In genomic region chr2:139293992-139294548, GRCh38 we compare ENCODE assay signal across 21 cellular contexts.
DNase-seq lines count a peak whose midpoint lies in the region; ATAC-seq, FAIRE-seq and TF ChIP-seq lines count a peak whose summit lies in the region.
"Had no signal": no experiment of that assay in that cellular context is flagged by ENCODE, and none has a peak within 500 bp of the region (broad histone marks: within the 10 kb centered on the region; RNA-seq: fewer than 3 reads in every experiment).

No MANE protein-coding gene starts in this region.

- POLR2A ChIA-PET in SK-N-SH (lab: Yijun Ruan, JAX): no interaction called here
- POLR2A ChIA-PET in HepG2 (lab: Yijun Ruan, JAX): no interaction called here
- POLR2A ChIA-PET in A673 (lab: Charles Lee; ENCODE audit: low non-redundant PET): interaction anchor here (0.7 kb wide), 1 partner anchor 160 kb away, joined by 6 read pairs; no protein-coding TSS in a partner anchor

- no TSS peak for BruUV-seq in HepG2 (replicated peaks; lab: Mats Ljungman, UMichigan)
- BruUV-seq in A673 (replicated peaks; lab: Mats Ljungman, UMichigan): no TSS peak

- H3K9ac ChIP-seq in SK-N-SH (no peak overlapping the region), HepG2 (ENCODE audit: insufficient read depth, low read depth, low read length) (no peak overlapping the region)
- H3K9ac ChIP-seq: GM23248 had no signal

- no peaks in the 10 kb centered on the region for H3K9me2 ChIP-seq in SK-N-SH

- in situ Hi-C loops in HepG2 (cut with HindIII; ENCODE audit: extremely low pct_ligation_motif_present, low pct_unique_long_range_greater_than_20kb): no loop called here

- TF ChIP-seq RAD21 in SK-N-SH (IDR thresholded peaks at IDR 0.05; ENCODE audit: low read length) (no peak), HepG2 (CRISPR knock-in tag; IDR thresholded peaks at IDR 0.05) (no peak)

- H3K27me3 ChIP-seq in SK-N-SH (ENCODE audit: insufficient read depth) (no peaks in the 10 kb centered on the region), HepG2 (ENCODE audit: control insufficient read depth in 1 of 2, insufficient read depth in 2 of 2, low read length in 2 of 2) (no peaks in the 10 kb centered on the region), A673 (replicated peaks; ENCODE audit: insufficient read depth, low read depth, low read length, poor library complexity) (no peaks in the 10 kb centered on the region)
- H3K27me3 ChIP-seq: MG63 had no signal

- no peak overlapping the region for H3K27ac ChIP-seq in SK-N-SH (ENCODE audit: low read depth in 2 of 2, low read length in 1 of 2)
- H3K27ac ChIP-seq in HepG2 (ENCODE audit: extremely low read length, insufficient read depth, low read length): no peak overlapping the region
- H3K27ac ChIP-seq in A673 (ENCODE audit: low read depth, low read length, poor library complexity, severe bottlenecking): no peak overlapping the region
- H3K27ac ChIP-seq: GM23248 had no signal

- peak overlapping the region in 1 of 2 experiments; percentile 2; a peak in 1 of 4 replicates for H3K4me3 ChIP-seq in SK-N-SH (ENCODE audit: low read depth in 2 of 2, low read length in 1 of 2)
- H3K4me3 ChIP-seq in HepG2 (replicated peaks in 1 of 3; ENCODE audit: insufficient read depth in 1 of 3, low read depth in 2 of 3, low read length in 3 of 3): no peak overlapping the region
- H3K4me3 ChIP-seq in A673 (ENCODE audit: low read depth, low read length, poor library complexity, severe bottlenecking): no peak overlapping the region
- H3K4me3 ChIP-seq: GM23248, MG63 had no signal

- H3K4me1 ChIP-seq in SK-N-SH (ENCODE audit: control insufficient read depth in 1 of 2, insufficient read depth in 2 of 2, low read depth in 1 of 2, low read length in 1 of 2): no peaks in the 10 kb centered on the region; a peak in 1 of 4 replicates
- H3K4me1 ChIP-seq in HepG2 (ENCODE audit: insufficient read depth, low read length): no peaks in the 10 kb centered on the region
- no peaks in the 10 kb centered on the region for H3K4me1 ChIP-seq in A673 (ENCODE audit: insufficient read depth, low read length, poor library complexity, severe bottlenecking)

- ATAC-seq in HepG2: peak; percentile 40; the same call in 1 of the 3 replicates
- ATAC-seq in GM18867 (IDR thresholded peaks at IDR 0.05; ENCODE audit: unreplicated experiment): no peak
- ATAC-seq in HG03097 (IDR thresholded peaks at IDR 0.05; ENCODE audit: low FRiP score, unreplicated experiment): no peak

- H3K79me2 ChIP-seq in SK-N-SH (ENCODE audit: insufficient read depth): no peaks in the 10 kb centered on the region
- H3K79me2 ChIP-seq in HepG2 (ENCODE audit: insufficient read depth, low read length): no peaks in the 10 kb centered on the region

- no peaks in the 10 kb centered on the region for H3F3A ChIP-seq in SK-N-SH (replicated peaks; ENCODE audit: insufficient read depth)

- TF ChIP-seq POLR2A in HepG2 (IDR thresholded peaks at IDR 0.05; ENCODE audit: insufficient read depth in 1 of 2, low read depth in 2 of 2, low read length in 2 of 2): no peak

- H2AFZ ChIP-seq in SK-N-SH (ENCODE audit: low read depth) (no peak overlapping the region), HepG2 (ENCODE audit: low read length) (no peak overlapping the region)
- H2AFZ ChIP-seq: GM23248 had no signal

- no peak for TF ChIP-seq CTCF in SK-N-SH (IDR thresholded peaks at IDR 0.05)
- no peak for TF ChIP-seq CTCF in HepG2 (CRISPR knock-in tag; IDR thresholded peaks at IDR 0.05)
- no peak for TF ChIP-seq CTCF in A673 (conservative IDR thresholded peaks at IDR 0.05; ENCODE audit: low read depth, low read length)

- CTCF ChIA-PET in SK-N-SH (lab: Yijun Ruan, JAX) (interaction anchor here (1.1 to 1.3 kb wide), 2 partner anchors 12 to 169 kb away, joined by 3 read pairs; no protein-coding TSS in a partner anchor), HepG2 (lab: Yijun Ruan, JAX; ENCODE audit: low intra/inter-chr PET ratio, low total read pairs) (no interaction called here), A673 (lab: Charles Lee) (no interaction called here)

- peak overlapping the region; percentile 18; the same call in 1 of the 2 replicates for H3K4me2 ChIP-seq in SK-N-SH
- no peak overlapping the region for H3K4me2 ChIP-seq in HepG2 (ENCODE audit: low read depth, low read length)

- FAIRE-seq in HepG2 (lab: Jason Lieb, UNC): no peak
- FAIRE-seq: GM12892, GM18507 had no signal

- TF ChIP-seq EP300 in SK-N-SH (IDR thresholded peaks at IDR 0.05; ENCODE audit: borderline replicate concordance in 1 of 2, low read depth in 1 of 2, low read length in 1 of 2) (no peak), HepG2 (IDR thresholded peaks at IDR 0.05; ENCODE audit: low read depth in 2 of 2, low read length in 2 of 2) (no peak), HepG2 (CRISPR knock-in tag; IDR thresholded peaks at IDR 0.05; ENCODE audit: borderline replicate concordance) (no peak)

- intact Hi-C loops in HepG2 (cut with micrococcal nuclease; ENCODE audit: unreplicated experiment): no loop called here
- intact Hi-C loops in A673 (cut with micrococcal nuclease; ENCODE audit: unreplicated experiment): no loop called here

- H3K9me3 ChIP-seq in SK-N-SH (no peaks in the 10 kb centered on the region), HepG2 (ENCODE audit: low read length) (no peaks in the 10 kb centered on the region), A673 (ENCODE audit: low read depth, low read length, poor library complexity, severe bottlenecking) (no peaks in the 10 kb centered on the region)
- H3K9me3 ChIP-seq: MG63 had no signal

- DNase-seq in ELR (ENCODE audit: low read depth) (peak; percentile 0), HT1080 (ENCODE audit: low read depth) (peak; percentile 52), SK-N-SH (no peak), HepG2 (ENCODE audit: low spot score) (no peak), KG1 (lab: John Stamatoyannopoulos, UW) (no peak), A673 (ENCODE audit: low spot score) (no peak)
- DNase-seq: CD4-positive, CD25-positive, alpha-beta regulatory T cell; COR-L47; GM23248; MG63; NCI-H1092; NCI-H146; NCI-H2081; NCI-H446 treated with DMSO at 0.1 percent for 48 hours; NK-92 treated with Interleukin-12 subunit alpha and Interleukin-12 subunit beta, amount 100 ng/mL, for 24 hours; RPMI8226; SHP77 treated with DMSO at 0.1 percent for 48 hours had no signal

- 31% methylated on average over 6 of the region's 6 CpGs for WGBS in SK-N-SH (ENCODE audit: low lambda C conversion rate)
- WGBS in HepG2 (ENCODE audit: low lambda C conversion rate): 8% methylated on average over 6 of the region's 6 CpGs

- no peaks in the 10 kb centered on the region for H4K20me1 ChIP-seq in SK-N-SH (ENCODE audit: insufficient read depth)
- H4K20me1 ChIP-seq in HepG2 (ENCODE audit: insufficient read depth, low read length): no peaks in the 10 kb centered on the region

- H3K36me3 ChIP-seq in SK-N-SH (replicated peaks in 1 of 2; ENCODE audit: control insufficient read depth in 1 of 2, insufficient read depth in 2 of 2, low read length in 1 of 2) (no peaks in the 10 kb centered on the region), HepG2 (replicated peaks in 1 of 2; ENCODE audit: control insufficient read depth in 1 of 2, insufficient read depth in 2 of 2, low read length in 2 of 2) (no peaks in the 10 kb centered on the region), A673 (ENCODE audit: insufficient read depth, low read length, poor library complexity, severe bottlenecking) (no peaks in the 10 kb centered on the region)
- H3K36me3 ChIP-seq: MG63 had no signal

TF ChIP-seq in SK-N-SH, 30 proteins besides CTCF, POLR2A, EP300 and RAD21:
- TF ChIP-seq, protein P1, sequence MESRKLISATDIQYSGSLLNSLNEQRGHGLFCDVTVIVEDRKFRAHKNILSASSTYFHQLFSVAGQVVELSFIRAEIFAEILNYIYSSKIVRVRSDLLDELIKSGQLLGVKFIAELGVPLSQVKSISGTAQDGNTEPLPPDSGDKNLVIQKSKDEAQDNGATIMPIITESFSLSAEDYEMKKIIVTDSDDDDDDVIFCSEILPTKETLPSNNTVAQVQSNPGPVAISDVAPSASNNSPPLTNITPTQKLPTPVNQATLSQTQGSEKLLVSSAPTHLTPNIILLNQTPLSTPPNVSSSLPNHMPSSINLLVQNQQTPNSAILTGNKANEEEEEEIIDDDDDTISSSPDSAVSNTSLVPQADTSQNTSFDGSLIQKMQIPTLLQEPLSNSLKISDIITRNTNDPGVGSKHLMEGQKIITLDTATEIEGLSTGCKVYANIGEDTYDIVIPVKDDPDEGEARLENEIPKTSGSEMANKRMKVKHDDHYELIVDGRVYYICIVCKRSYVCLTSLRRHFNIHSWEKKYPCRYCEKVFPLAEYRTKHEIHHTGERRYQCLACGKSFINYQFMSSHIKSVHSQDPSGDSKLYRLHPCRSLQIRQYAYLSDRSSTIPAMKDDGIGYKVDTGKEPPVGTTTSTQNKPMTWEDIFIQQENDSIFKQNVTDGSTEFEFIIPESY (IDR thresholded peaks at IDR 0.05; ENCODE audit: borderline replicate concordance, low read depth): no peak
- no peak for TF ChIP-seq FOSL2 (IDR thresholded peaks at IDR 0.05; ENCODE audit: borderline replicate concordance, low read depth)

TF ChIP-seq in HepG2, 621 proteins besides CTCF, POLR2A, EP300 and RAD21 (continues in another document):
- no peak for TF ChIP-seq FOXP1 (IDR thresholded peaks at IDR 0.05)
- no peak for TF ChIP-seq FOXP1 (CRISPR knock-in tag; IDR thresholded peaks at IDR 0.05)
- TF ChIP-seq ZNF513 (CRISPR knock-in tag; conservative IDR thresholded peaks at IDR 0.05): no peak
- TF ChIP-seq ZNF33A (CRISPR knock-in tag; IDR thresholded peaks at IDR 0.05; ENCODE audit: borderline replicate concordance): no peak
- no peak for TF ChIP-seq ZSCAN25 (CRISPR knock-in tag; IDR thresholded peaks at IDR 0.05)
- no peak for TF ChIP-seq ZNF484 (CRISPR knock-in tag; IDR thresholded peaks at IDR 0.05; ENCODE audit: borderline replicate concordance, low read depth)
- TF ChIP-seq ZNF230 (CRISPR knock-in tag; IDR thresholded peaks at IDR 0.05): no peak
- no peak for TF ChIP-seq DNMT1 (CRISPR knock-in tag; IDR thresholded peaks at IDR 0.05)
- TF ChIP-seq ZNF335 (CRISPR knock-in tag; IDR thresholded peaks at IDR 0.05): no peak
- TF ChIP-seq PAX8 (CRISPR knock-in tag; IDR thresholded peaks at IDR 0.05; ENCODE audit: borderline replicate concordance): no peak
- TF ChIP-seq NFRKB (IDR thresholded peaks at IDR 0.05): no peak
- no peak for TF ChIP-seq RNF2 (conservative IDR thresholded peaks at IDR 0.05; ENCODE audit: low read depth)

Comparison
In these comparisons a context has a peak if more than half of its experiments do, and no peak if none do; other contexts are left out.
1. DNase-seq: peak in ELR (single experiment) and HT1080 (single experiment); none in SK-N-SH (single experiment), HepG2 (single experiment), KG1 (single experiment) and A673 (single experiment).